Comparison of ENCODE assay signal across 9 cellular contexts in genomic region chr5:110752953-110753352, GRCh38. TPM values are rescaled to one million over a fixed set of nuclear protein-coding genes. Genes with fewer than 3 reads are reported as not detected.
DNase-seq lines count a peak whose midpoint lies in the region; ATAC-seq and TF ChIP-seq lines count a peak whose summit lies in the region.
"Had no signal": no experiment of that assay in that cellular context is flagged by ENCODE, and none has a peak within 500 bp of the region (broad histone marks: within the 10 kb centered on the region; RNA-seq: fewer than 3 reads in every experiment).

No MANE protein-coding gene starts in this region.

- no peaks in the 10 kb centered on the region for H3K27me3 Mint-ChIP-seq in activated T-helper 17 cell treated with anti-CD3 and anti-CD28 coated beads, Interleukin-2, amount 50 U/mL, for 72 hours

- H3K9me3 Mint-ChIP-seq in activated T-helper 17 cell treated with anti-CD3 and anti-CD28 coated beads, Interleukin-2, amount 50 U/mL, for 72 hours, result no peaks in the 10 kb centered on the region

- peak; percentile 0 for ATAC-seq in GM21381 (IDR thresholded peaks at IDR 0.05; ENCODE audit: unreplicated experiment)
- peak; percentile 0 for ATAC-seq in HG03097 (IDR thresholded peaks at IDR 0.05; ENCODE audit: low FRiP score, unreplicated experiment)
- peak; percentile 62 for ATAC-seq in activated T-helper 17 cell treated with anti-CD3 and anti-CD28 coated beads, Interleukin-2, amount 50 U/mL, for 72 hours (replicated peaks)

- peaks cover 58% of the 10 kb centered on the region for H3K36me3 Mint-ChIP-seq in activated T-helper 17 cell treated with anti-CD3 and anti-CD28 coated beads, Interleukin-2, amount 50 U/mL, for 72 hours (ENCODE audit: low read depth)

- H3K4me3 Mint-ChIP-seq in activated T-helper 17 cell treated with anti-CD3 and anti-CD28 coated beads, Interleukin-2, amount 50 U/mL, for 72 hours, result peak overlapping the region; percentile 72

- peak overlapping the region; percentile 95 for H3K27ac Mint-ChIP-seq in activated T-helper 17 cell treated with anti-CD3 and anti-CD28 coated beads, Interleukin-2, amount 50 U/mL, for 72 hours

- DNase-seq in GM12864 (ENCODE audit: low read depth) (peak; percentile 47), NCI-H226 (no peak), hepatic stellate cell (ENCODE audit: low spot score) (no peak), NCI-H526 treated with DMSO at 0.1 percent for 48 hours (lab: John Stamatoyannopoulos, UW) (no peak), SKM-1 (lab: John Stamatoyannopoulos, UW; ENCODE audit: unreplicated experiment) (no peak)
- DNase-seq: NCI-H2171 had no signal

- peaks cover 39% of the 10 kb centered on the region for H3K4me1 Mint-ChIP-seq in activated T-helper 17 cell treated with anti-CD3 and anti-CD28 coated beads, Interleukin-2, amount 50 U/mL, for 72 hours

- peak overlapping the region; percentile 38 for H3K4me3 ChIP-seq in GM12864 (ENCODE audit: low read depth, low read length)

- no peak for TF ChIP-seq CTCF in GM12864 (IDR thresholded peaks at IDR 0.05; ENCODE audit: low read depth, low read length, missing control alignments)

RNA-seq across cellular contexts. Expression of gene SLC25A46, which starts 14.1 kb away (rescaled TPM):
- total RNA-seq in activated T-helper 17 cell treated with anti-CD3 and anti-CD28 coated beads, Interleukin-2, amount 50 U/mL, for 72 hours, result 10 to 100 TPM; 31.3 to 53.1 TPM

RNA-seq across cellular contexts. Expression of gene TMEM232, which starts 26.5 kb away (rescaled TPM):
- under 1 TPM; 0.78 to 0.87 TPM for total RNA-seq in activated T-helper 17 cell treated with anti-CD3 and anti-CD28 coated beads, Interleukin-2, amount 50 U/mL, for 72 hours

Comparison
In these comparisons a context has a peak if more than half of its experiments do, and no peak if none do; other contexts are left out.
1. ATAC-seq: peak in every context shown above with its lines; median percentile 62 in activated T-helper 17 cell treated with anti-CD3 and anti-CD28 coated beads, Interleukin-2, amount 50 U/mL, for 72 hours; 0 in GM21381; 0 in HG03097.